20 cellular contexts compared by ENCODE assay signal in genomic region chr7:76353744-76354143, GRCh38. TPM values are rescaled to one million over a fixed set of nuclear protein-coding genes. Genes with fewer than 3 reads are reported as not detected.
"Had no signal": no experiment of that assay in that cellular context is flagged by ENCODE, and none has a peak within 500 bp of the region (broad histone marks: within the 10 kb centered on the region; RNA-seq: fewer than 3 reads in every experiment).

No MANE protein-coding gene starts in this region.

- H3K4me2 ChIP-seq: hepatocyte had no signal

- DNase-seq: activated CD4-positive, alpha-beta memory T cell treated with anti-CD3 and anti-CD28 coated beads, Interleukin-2, amount 10 ng/mL, durations not matched to agents 7 days and 5 days; activated CD4-positive, alpha-beta T cell treated with anti-CD3 and anti-CD28 coated beads for 4 hours; activated gamma-delta T cell treated with Interleukin-2 at 50 U/mL for 16 hours; activated naive CD8-positive, alpha-beta T cell treated with anti-CD3 and anti-CD28 coated beads for 36 hours; activated T-cell treated with anti-CD3 and anti-CD28 coated beads, Interleukin-2, amount 50 U/mL, for 72 hours; endodermal cell; islet precursor cell; naive thymus-derived CD8-positive, alpha-beta T cell; small intestine; stimulated activated CD4-positive, alpha-beta T cell treated with anti-CD3 and anti-CD28 coated beads, Interleukin-4, amount 100 ng/mL, for 4 hours; stimulated activated CD8-positive, alpha-beta memory T cell treated with anti-CD3 and anti-CD28 coated beads, Interleukin-4, amount 100 ng/mL, for 48 hours; stimulated activated naive CD4-positive, alpha-beta T cell treated with Interleukin-2 at 50 U/mL for 16 hours; upper lobe of right lung had no signal

- H3K27ac Mint-ChIP-seq: activated CD4-positive, alpha-beta memory T cell treated with anti-CD3 and anti-CD28 coated beads, Interleukin-2, amount 10 ng/mL, durations not matched to agents 7 days and 5 days; activated naive CD8-positive, alpha-beta T cell treated with anti-CD3 and anti-CD28 coated beads for 36 hours; activated T-cell treated with anti-CD3 and anti-CD28 coated beads, Interleukin-2, amount 50 U/mL, for 72 hours; endodermal cell; naive thymus-derived CD8-positive, alpha-beta T cell had no signal

- ATAC-seq: activated T-cell treated with anti-CD3 and anti-CD28 coated beads, Interleukin-2, amount 50 U/mL, for 72 hours; left lobe of liver; naive thymus-derived CD8-positive, alpha-beta T cell; upper lobe of right lung; WTC11 had no signal

- H3K9me3 Mint-ChIP-seq: activated CD4-positive, alpha-beta memory T cell treated with anti-CD3 and anti-CD28 coated beads, Interleukin-2, amount 10 ng/mL, durations not matched to agents 7 days and 5 days; activated T-cell treated with anti-CD3 and anti-CD28 coated beads, Interleukin-2, amount 50 U/mL, for 72 hours; naive thymus-derived CD8-positive, alpha-beta T cell had no signal

- H3K4me3 Mint-ChIP-seq: activated CD4-positive, alpha-beta memory T cell treated with anti-CD3 and anti-CD28 coated beads, Interleukin-2, amount 10 ng/mL, durations not matched to agents 7 days and 5 days; activated naive CD8-positive, alpha-beta T cell treated with anti-CD3 and anti-CD28 coated beads for 36 hours; activated T-cell treated with anti-CD3 and anti-CD28 coated beads, Interleukin-2, amount 50 U/mL, for 72 hours; endodermal cell; naive thymus-derived CD8-positive, alpha-beta T cell; WTC11 had no signal

- H2AFZ ChIP-seq: hepatocyte had no signal

- H3K27me3 Mint-ChIP-seq: activated CD4-positive, alpha-beta memory T cell treated with anti-CD3 and anti-CD28 coated beads, Interleukin-2, amount 10 ng/mL, durations not matched to agents 7 days and 5 days; activated naive CD8-positive, alpha-beta T cell treated with anti-CD3 and anti-CD28 coated beads for 36 hours; naive thymus-derived CD8-positive, alpha-beta T cell had no signal

- H3K4me3 ChIP-seq: hepatocyte, upper lobe of right lung had no signal

- FAIRE-seq: bronchial epithelial cell, frontal cortex, small intestine, TTC549 had no signal

- H3K27me3 ChIP-seq: hepatocyte, neutrophil, upper lobe of right lung had no signal

- H3K27ac ChIP-seq: hepatocyte, neutrophil, upper lobe of right lung had no signal

- H3K9me3 ChIP-seq: neutrophil, upper lobe of right lung had no signal

RNA-seq across cellular contexts. Expression of gene SSC4D, which starts 55.8 kb away (rescaled TPM):
- total RNA-seq: naive thymus-derived CD8-positive, alpha-beta T cell had no signal
